In genomic region chr3:195140816-195141793, GRCh38 we compare ENCODE assay signal across 14 cellular contexts.
"Had no signal": no experiment of that assay in that cellular context is flagged by ENCODE, and none has a peak within 500 bp of the region (broad histone marks: within the 10 kb centered on the region; RNA-seq: fewer than 3 reads in every experiment).

No MANE protein-coding gene starts in this region.

- H3K4me3 Mint-ChIP-seq: neural progenitor cell; stimulated activated effector memory CD8-positive, alpha-beta T cell treated with anti-CD3 and anti-CD28 coated beads, Interleukin-12 subunit alpha, Interleukin-12 subunit beta, amount 100 ng/mL, for 72 hours had no signal

- H3K36me3 ChIP-seq: lower lobe of right lung, neural progenitor cell, right atrium auricular region, upper lobe of left lung had no signal

- H3K27ac Mint-ChIP-seq: neural progenitor cell; stimulated activated effector memory CD8-positive, alpha-beta T cell treated with anti-CD3 and anti-CD28 coated beads, Interleukin-12 subunit alpha, Interleukin-12 subunit beta, amount 100 ng/mL, for 72 hours had no signal

- H3K9me3 ChIP-seq: SK-N-SH had no signal

- DNase-seq: activated CD4-positive, alpha-beta T cell treated with anti-CD3 and anti-CD28 coated beads, Interleukin-2, amount 50 U/mL, for 1 hour; activated T-cell treated with anti-CD3 and anti-CD28 coated beads, Interleukin-2, amount 50 U/mL, for 1 hour; amygdala; glutamatergic neuron; lower lobe of right lung; midbrain; SK-N-SH; small intestine; upper lobe of left lung had no signal

- ATAC-seq: activated naive CD4-positive, alpha-beta T cell treated with anti-CD3 and anti-CD28 coated beads, Interleukin-2, amount 50 U/mL, for 72 hours; stimulated activated effector memory CD8-positive, alpha-beta T cell treated with anti-CD3 and anti-CD28 coated beads, Interleukin-12 subunit alpha, Interleukin-12 subunit beta, amount 100 ng/mL, for 72 hours had no signal

- H3K27ac ChIP-seq: lower lobe of right lung, neural progenitor cell, parathyroid adenoma, right atrium auricular region, upper lobe of left lung had no signal

- H3K4me1 Mint-ChIP-seq: stimulated activated effector memory CD8-positive, alpha-beta T cell treated with anti-CD3 and anti-CD28 coated beads, Interleukin-12 subunit alpha, Interleukin-12 subunit beta, amount 100 ng/mL, for 72 hours had no signal

- H3K27me3 ChIP-seq: neural progenitor cell, right atrium auricular region, upper lobe of left lung had no signal

- H3K4me1 ChIP-seq: neural progenitor cell, right atrium auricular region had no signal

- H3K36me3 Mint-ChIP-seq: stimulated activated effector memory CD8-positive, alpha-beta T cell treated with anti-CD3 and anti-CD28 coated beads, Interleukin-12 subunit alpha, Interleukin-12 subunit beta, amount 100 ng/mL, for 72 hours had no signal

- H3K4me3 ChIP-seq: lower lobe of right lung, neural progenitor cell, right atrium auricular region, upper lobe of left lung had no signal
